Comparison of ENCODE assay signal across 21 cellular contexts in the genomic region with DNA sequence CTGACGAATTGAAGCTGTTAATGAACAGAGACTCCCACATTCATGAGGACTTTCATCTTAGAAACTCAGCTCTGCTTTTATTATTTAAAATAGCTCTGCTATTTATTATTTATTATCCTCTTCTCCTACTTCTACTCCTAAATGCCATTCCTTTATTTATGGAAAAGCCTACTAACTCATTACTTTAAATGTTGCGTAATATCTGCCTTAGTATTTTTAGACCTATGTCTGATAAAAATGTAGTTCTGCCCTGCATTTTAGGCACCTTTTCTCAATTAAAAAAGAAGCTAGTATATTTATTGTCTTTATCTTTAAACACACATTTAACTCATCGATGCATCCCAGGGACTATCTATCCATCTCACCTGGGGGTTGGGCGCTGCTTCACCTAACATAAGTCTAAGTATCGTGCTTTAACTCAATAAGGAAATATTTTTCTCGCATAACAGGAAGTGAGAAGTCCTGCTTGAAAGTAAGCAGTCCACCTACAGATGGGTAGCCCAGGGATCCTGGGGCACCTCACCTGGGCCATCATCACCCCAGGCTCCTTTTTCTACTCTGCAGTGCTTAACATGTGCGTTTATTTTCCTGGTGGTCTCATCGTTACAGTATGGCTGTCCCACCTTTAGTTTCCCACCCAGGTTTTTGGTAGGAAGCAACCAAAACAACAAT. TPM values are rescaled to one million over a fixed set of nuclear protein-coding genes. Genes with fewer than 3 reads are reported as not detected.
DNase-seq lines count a peak whose midpoint lies in the region; ATAC-seq, FAIRE-seq and TF ChIP-seq lines count a peak whose summit lies in the region.
"Had no signal": no experiment of that assay in that cellular context is flagged by ENCODE, and none has a peak within 500 bp of the region (broad histone marks: within the 10 kb centered on the region; RNA-seq: fewer than 3 reads in every experiment).

No MANE protein-coding gene starts in this region.

- no peak for ATAC-seq in IMR-90 (ENCODE audit: low read depth)

- TF ChIP-seq EP300 in sigmoid colon (IDR thresholded peaks at IDR 0.05), result no peak

- no peak for TF ChIP-seq CTCF in IMR-90 (conservative IDR thresholded peaks at IDR 0.05; ENCODE audit: low read depth, low read length)
- TF ChIP-seq CTCF in SU-DHL-6 (IDR thresholded peaks at IDR 0.05; ENCODE audit: insufficient read depth, low read length, poor library complexity, severe bottlenecking), result no peak
- TF ChIP-seq CTCF in lower leg skin (IDR thresholded peaks at IDR 0.05), result no peak
- no peak for TF ChIP-seq CTCF in sigmoid colon (IDR thresholded peaks at IDR 0.05)
- no peak for TF ChIP-seq CTCF in thyroid gland (IDR thresholded peaks at IDR 0.05)

- H2BK15ac ChIP-seq in IMR-90 (ENCODE audit: low read depth, low read length), result no peak overlapping the region

- no peak for DNase-seq in GM12891 (ENCODE audit: insufficient read length, low spot score)
- DNase-seq in IMR-90, result no peak
- peak; percentile 6 for DNase-seq in germinal center (ENCODE audit: low spot score)
- DNase-seq in stimulated activated CD4-positive, alpha-beta T cell treated with anti-CD3 and anti-CD28 coated beads, Interleukin-12 subunit alpha, Interleukin-12 subunit beta, amount 100 ng/mL, for 4 hours, result no peak
- no peak for DNase-seq in lower leg skin (ENCODE audit: low spot score in 2 of 2)
- DNase-seq in sigmoid colon, result no peak
- DNase-seq in thyroid gland, result no peak
- DNase-seq: colonic mucosa; effector CD8-positive, alpha-beta T cell; H7; heart left ventricle; lower lobe of right lung; NCI-H1092; PC-3; posterior cingulate gyrus; right cardiac atrium; stimulated activated CD4-positive, alpha-beta T cell treated with anti-CD3 and anti-CD28 coated beads, Interleukin-4, amount 100 ng/mL, for 24 hours had no signal

- H4K5ac ChIP-seq in IMR-90 (ENCODE audit: low read depth, low read length), result no peak overlapping the region

- no peak overlapping the region for H4K8ac ChIP-seq in IMR-90 (ENCODE audit: low read depth in 2 of 2, low read length in 2 of 2)

- peaks cover 5% of the 10 kb centered on the region; the same call in 1 of the 2 replicates for H3K27me3 ChIP-seq in IMR-90 (ENCODE audit: control insufficient read depth, insufficient read depth, low read length)
- H3K27me3 ChIP-seq in SU-DHL-6 (ENCODE audit: low read length), result no peaks in the 10 kb centered on the region
- no peaks in the 10 kb centered on the region for H3K27me3 ChIP-seq in sigmoid colon
- H3K27me3 ChIP-seq in thyroid gland, result no peaks in the 10 kb centered on the region
- H3K27me3 ChIP-seq: BLaER1, colonic mucosa, heart left ventricle, suprapubic skin had no signal

- H2BK120ac ChIP-seq in IMR-90 (ENCODE audit: low read depth, low read length), result no peak overlapping the region

- H2AK5ac ChIP-seq in IMR-90 (ENCODE audit: low read depth, low read length), result no peak overlapping the region

- H3K79me1 ChIP-seq in IMR-90 (ENCODE audit: low read depth in 1 of 2, low read length in 2 of 2), result no peaks in the 10 kb centered on the region

- dilution Hi-C loops in IMR-90 (cut with HindIII; ENCODE audit: low sequenced_read_pairs, unreplicated experiment), result no loop called here

- no TSS peak for BruUV-seq in IMR-90 (replicated peaks; lab: Mats Ljungman, UMichigan)

- WGBS in IMR-90 (ENCODE audit: extremely low coverage in 2 of 2, insufficient read length in 1 of 2), 2 experiments, result no CpG with 5 or more reads among the region's 8 CpGs
- WGBS in lower leg skin, 2 donors, result 82 to 83% methylated on average over 8 of the region's 8 CpGs
- WGBS in sigmoid colon, 2 donors, result 67 to 74% methylated on average over 8 of the region's 8 CpGs
- WGBS in thyroid gland, 2 donors, result 84 to 87% methylated on average over 8 of the region's 8 CpGs

- no peak overlapping the region for H3K23ac ChIP-seq in IMR-90 (ENCODE audit: low read depth, low read length)

- no peak for TF ChIP-seq RAD21 in IMR-90 (IDR thresholded peaks at IDR 0.05; ENCODE audit: low read length)

- H3K9me3 ChIP-seq in IMR-90 (ENCODE audit: control insufficient read depth, insufficient read depth, low read length) (no peaks in the 10 kb centered on the region), SU-DHL-6 (ENCODE audit: insufficient read depth, low read length) (no peaks in the 10 kb centered on the region), sigmoid colon (no peaks in the 10 kb centered on the region), thyroid gland (no peaks in the 10 kb centered on the region)
- H3K9me3 ChIP-seq: BLaER1, colonic mucosa, heart left ventricle, lower lobe of right lung, SK-N-SH, suprapubic skin had no signal

- in situ Hi-C loops in IMR-90 (cut with MboI; ENCODE audit: low sequenced_read_pairs), result no loop called here

- H3F3A ChIP-seq in SU-DHL-6 (ENCODE audit: insufficient read depth), result no peaks in the 10 kb centered on the region

- no peak for FAIRE-seq in GM12891 (lab: Jason Lieb, UNC)

- no peak overlapping the region for H3K4ac ChIP-seq in IMR-90 (ENCODE audit: low read depth, low read length)

- no peak overlapping the region for H2BK5ac ChIP-seq in IMR-90 (ENCODE audit: low read depth, low read length, poor library complexity, severe bottlenecking)

- intact Hi-C loops in IMR-90 (cut with micrococcal nuclease), result loop anchor here (1.0 to 5.0 kb wide), 3 partner anchors 146 to 827 kb away; partner anchors contain the start of gene ASF1A
- intact Hi-C loops in lower leg skin (cut with DNase I; ENCODE audit: low total_unique reads), result loop anchor here (10.0 kb wide), 1 partner anchor 145 kb away; no protein-coding TSS in a partner anchor
- intact Hi-C loops in sigmoid colon (cut with DNase I), result loop anchor here (2.0 kb wide), 2 partner anchors 31 to 141 kb away; partner anchors contain the start of gene FAM184A
- intact Hi-C loops in thyroid gland (cut with DNase I), result loop anchor here (5.0 kb wide), 1 partner anchor 142 kb away; no protein-coding TSS in a partner anchor

- no peaks in the 10 kb centered on the region for H3K4me1 ChIP-seq in IMR-90 (ENCODE audit: control insufficient read depth, insufficient read depth, low read length)
- peaks cover 0 to 13% (median 2%) of the 10 kb centered on the region in 4 donors for H3K4me1 ChIP-seq in sigmoid colon
- no peaks in the 10 kb centered on the region for H3K4me1 ChIP-seq in thyroid gland
- H3K4me1 ChIP-seq: BLaER1, colonic mucosa, suprapubic skin had no signal

- no peaks in the 10 kb centered on the region for H4K20me1 ChIP-seq in IMR-90 (ENCODE audit: insufficient read depth, low read length)
- no peaks in the 10 kb centered on the region for H4K20me1 ChIP-seq in SU-DHL-6 (ENCODE audit: low read depth, low read length)
- H4K20me1 ChIP-seq: BLaER1 had no signal

- no peak overlapping the region for H3K14ac ChIP-seq in IMR-90 (replicated peaks; ENCODE audit: low read depth, low read length)

- H2AFZ ChIP-seq in IMR-90 (replicated peaks; ENCODE audit: low read length, poor library complexity), result no peak overlapping the region
- H2AFZ ChIP-seq in SU-DHL-6 (ENCODE audit: low read depth, low read length, severe bottlenecking), result peak overlapping the region; percentile 86

- CTCF ChIA-PET in IMR-90 (lab: Yijun Ruan, JAX), result interaction anchor here (0.8 to 2.1 kb wide), 4 partner anchors 140 to 233 kb away, joined by 4 to 13 read pairs (median 5); no protein-coding TSS in a partner anchor

- H3K18ac ChIP-seq in IMR-90 (ENCODE audit: low read depth, low read length), result no peak overlapping the region

- H3K9ac ChIP-seq in IMR-90 (ENCODE audit: low read depth, low read length) (no peak overlapping the region), SU-DHL-6 (ENCODE audit: low read length) (no peak overlapping the region)
- H3K9ac ChIP-seq: BLaER1, SK-N-SH had no signal

- H3K36me3 ChIP-seq in IMR-90 (ENCODE audit: control insufficient read depth, insufficient read depth, low read length) (no peaks in the 10 kb centered on the region), SU-DHL-6 (ENCODE audit: low read length) (no peaks in the 10 kb centered on the region), sigmoid colon (no peaks in the 10 kb centered on the region), thyroid gland (no peaks in the 10 kb centered on the region)
- H3K36me3 ChIP-seq: BLaER1, colonic mucosa, heart left ventricle, lower lobe of right lung, suprapubic skin had no signal

- H3K4me2 ChIP-seq in IMR-90 (ENCODE audit: low read depth, low read length) (no peak overlapping the region), SU-DHL-6 (ENCODE audit: low read depth, low read length, poor library complexity, severe bottlenecking) (no peak overlapping the region)
- H3K4me2 ChIP-seq: BLaER1, SK-N-SH had no signal

- no peak overlapping the region for H4K91ac ChIP-seq in IMR-90 (ENCODE audit: insufficient read depth, low read depth, low read length)

- no peaks in the 10 kb centered on the region for H3K79me2 ChIP-seq in SU-DHL-6 (ENCODE audit: insufficient read depth, low read length)

- TF ChIP-seq POLR2A in GM12891 (IDR thresholded peaks at IDR 0.05; ENCODE audit: low read depth, low read length) (no peak), IMR-90 (IDR thresholded peaks at IDR 0.05; ENCODE audit: low read depth, low read length) (no peak), lower leg skin (IDR thresholded peaks at IDR 0.05) (no peak), sigmoid colon (IDR thresholded peaks at IDR 0.05) (no peak), thyroid gland (IDR thresholded peaks at IDR 0.05) (no peak)

- POLR2A ChIA-PET in IMR-90 (lab: Charles Lee; ENCODE audit: unreplicated experiment), result interaction anchor here (0.6 kb wide), 1 partner anchor 187 kb away, joined by 12 read pairs; no protein-coding TSS in a partner anchor

- H3K9me2 ChIP-seq in SU-DHL-6 (replicated peaks; ENCODE audit: insufficient read depth, low read length), result no peaks in the 10 kb centered on the region
- H3K9me2 ChIP-seq: SK-N-SH had no signal

- H2BK20ac ChIP-seq in IMR-90 (ENCODE audit: low read depth, low read length), result no peak overlapping the region

- H3K27ac ChIP-seq in IMR-90 (ENCODE audit: insufficient read depth, low read length), result no peak overlapping the region
- no peak overlapping the region for H3K27ac ChIP-seq in SU-DHL-6 (ENCODE audit: low read depth, low read length)
- no peak overlapping the region for H3K27ac ChIP-seq in sigmoid colon
- H3K27ac ChIP-seq in thyroid gland, result no peak overlapping the region
- H3K27ac ChIP-seq: BLaER1, colonic mucosa, heart left ventricle, lower lobe of right lung, suprapubic skin had no signal

- H2AK9ac ChIP-seq in IMR-90 (replicated peaks; ENCODE audit: low read depth, low read length, poor library complexity), result no peak overlapping the region

- no peaks in the 10 kb centered on the region for H3K9me1 ChIP-seq in IMR-90 (ENCODE audit: insufficient read depth, low read length)

- H3K4me3 ChIP-seq in IMR-90 (ENCODE audit: insufficient read depth, low read depth, low read length) (no peak overlapping the region), SU-DHL-6 (ENCODE audit: insufficient read depth, low read length, poor library complexity, severe bottlenecking) (no peak overlapping the region), lower leg skin (ENCODE audit: low read depth, poor library complexity, severe bottlenecking) (no peak overlapping the region), sigmoid colon (no peak overlapping the region), thyroid gland (replicated peaks in 1 of 3) (no peak overlapping the region)
- H3K4me3 ChIP-seq: BLaER1, colonic mucosa, heart left ventricle, lower lobe of right lung, suprapubic skin had no signal

- no peak overlapping the region for H3K56ac ChIP-seq in IMR-90 (ENCODE audit: extremely low read depth, insufficient read depth, low read length)

RNA-seq across cellular contexts. Expression of gene FAM184A, which starts 31.3 kb away (rescaled TPM):
- polyA plus RNA-seq in GM12891 (2012; ENCODE audit: low read depth, missing spikeins), result not detected
- total RNA-seq in IMR-90 (2012; rRNA removed) (not detected in 2 replicates), lower leg skin (1 to 10 TPM in 3 of 4 donors, under 1 TPM in 1; 0.57 to 3.4 (median 1.4) TPM), sigmoid colon (1 to 10 TPM; 3.9 to 8.7 (median 5.3) TPM), thyroid gland (10 to 100 TPM; 19.3 to 37.1 (median 21.3) TPM)
- polyA plus RNA-seq in IMR-90 (2012; rRNA removed) (0.03 and 0.07 TPM in 2 replicates), sigmoid colon (1 to 10 TPM in 1 of 3 donors, under 1 TPM in 2; 0.60 to 1.5 (median 0.92) TPM)
- 0.01 TPM in 1 of 2 replicates, not detected in the other for polyA plus RNA-seq in IMR-90 (2012; cell fraction: cytosol; rRNA removed)
- polyA plus RNA-seq in IMR-90 (2012; cell fraction: nucleus; rRNA removed; ENCODE audit: low replicate concordance), result 0.02 and 0.11 TPM in 2 replicates
